Comparison of ENCODE assay signal across 8 cellular contexts in genomic region chr12:53053223-53054111, GRCh38. TPM values are rescaled to one million over a fixed set of nuclear protein-coding genes. Genes with fewer than 3 reads are reported as not detected.
DNase-seq lines count a peak whose midpoint lies in the region; ATAC-seq, FAIRE-seq and TF ChIP-seq lines count a peak whose summit lies in the region.

No MANE protein-coding gene starts in this region.

- H3K79me2 ChIP-seq in SU-DHL-6 (ENCODE audit: insufficient read depth, low read length) (no peaks in the 10 kb centered on the region), astrocyte (ENCODE audit: insufficient read depth, low read length) (peaks cover 29% of the 10 kb centered on the region)

- H2AFZ ChIP-seq in SU-DHL-6 (ENCODE audit: low read depth, low read length, severe bottlenecking): peak overlapping the region; percentile 82
- peak overlapping the region; percentile 79 for H2AFZ ChIP-seq in astrocyte (ENCODE audit: low read depth, low read length)

- H3K27ac ChIP-seq in SU-DHL-6 (ENCODE audit: low read depth, low read length): peak overlapping the region; percentile 12; the same call in 1 of the 2 replicates
- no peak overlapping the region for H3K27ac ChIP-seq in astrocyte (ENCODE audit: low read depth, low read length)

- no peaks in the 10 kb centered on the region for H3K36me3 ChIP-seq in SU-DHL-6 (ENCODE audit: low read length)
- H3K36me3 ChIP-seq in astrocyte (ENCODE audit: insufficient read depth, low read length): peaks cover 4% of the 10 kb centered on the region

- peak; percentile 78 for TF ChIP-seq CTCF in SU-DHL-6 (IDR thresholded peaks at IDR 0.05; ENCODE audit: insufficient read depth, low read length, poor library complexity, severe bottlenecking)
- TF ChIP-seq CTCF in astrocyte (IDR thresholded peaks at IDR 0.05; ENCODE audit: insufficient read depth, low read depth, low read length): peak; percentile 58
- no peak for TF ChIP-seq CTCF in omental fat pad (IDR thresholded peaks at IDR 0.05)

- peaks cover 14% of the 10 kb centered on the region for H3K36me3 Mint-ChIP-seq in astrocyte (ENCODE audit: low read depth, unreplicated experiment)

- peak overlapping the region; percentile 85 for H3K4me3 Mint-ChIP-seq in astrocyte (ENCODE audit: unreplicated experiment)

- H3K27me3 ChIP-seq in SU-DHL-6 (ENCODE audit: low read length): no peaks in the 10 kb centered on the region
- H3K27me3 ChIP-seq in astrocyte (ENCODE audit: insufficient read depth, low read length): no peaks in the 10 kb centered on the region

- H3K4me3 ChIP-seq in SU-DHL-6 (ENCODE audit: insufficient read depth, low read length, poor library complexity, severe bottlenecking) (peak overlapping the region; percentile 93), astrocyte (ENCODE audit: insufficient read depth, low read depth, low read length) (peak overlapping the region; percentile 60)

- H3K4me1 Mint-ChIP-seq in astrocyte (ENCODE audit: low read depth, unreplicated experiment): peaks cover 45% of the 10 kb centered on the region

- ATAC-seq in omental fat pad (ENCODE audit: low FRiP score) (no peak), HG03280 (IDR thresholded peaks at IDR 0.05; ENCODE audit: unreplicated experiment) (no peak)

- H3K27ac Mint-ChIP-seq in astrocyte (ENCODE audit: unreplicated experiment): peak overlapping the region; percentile 62

- peaks cover 1% of the 10 kb centered on the region for H3K27me3 Mint-ChIP-seq in astrocyte (ENCODE audit: low read depth, unreplicated experiment)

- H3K9me2 ChIP-seq in SU-DHL-6 (replicated peaks; ENCODE audit: insufficient read depth, low read length): no peaks in the 10 kb centered on the region

- no peaks in the 10 kb centered on the region for H4K20me1 ChIP-seq in SU-DHL-6 (ENCODE audit: low read depth, low read length)
- peaks cover 11% of the 10 kb centered on the region for H4K20me1 ChIP-seq in astrocyte (ENCODE audit: insufficient read depth, low read length)

- H3K9me3 Mint-ChIP-seq in astrocyte (ENCODE audit: unreplicated experiment): peaks cover 2% of the 10 kb centered on the region

- H3F3A ChIP-seq in SU-DHL-6 (ENCODE audit: insufficient read depth): peaks cover 6% of the 10 kb centered on the region

- H3K4me2 ChIP-seq in SU-DHL-6 (ENCODE audit: low read depth, low read length, poor library complexity, severe bottlenecking): peak overlapping the region; percentile 60
- H3K4me2 ChIP-seq in astrocyte (ENCODE audit: low read length): peak overlapping the region; percentile 94

- H3K9me3 ChIP-seq in SU-DHL-6 (ENCODE audit: insufficient read depth, low read length) (no peaks in the 10 kb centered on the region), astrocyte (ENCODE audit: insufficient read depth, low read depth, low read length) (no peaks in the 10 kb centered on the region)

- H3K4me1 ChIP-seq in astrocyte (ENCODE audit: insufficient read depth, low read length): peaks cover 57% of the 10 kb centered on the region

- no peak for FAIRE-seq in astrocyte (lab: Jason Lieb, UNC)

- DNase-seq in CD1c-positive myeloid dendritic cell (ENCODE audit: extremely low spot score): peak; percentile 43
- DNase-seq in HPDE6-E6E7 (ENCODE audit: extremely low spot score): peak; percentile 59
- no peak for DNase-seq in astrocyte (ENCODE audit: low read depth)
- peak; percentile 48 to 63 for DNase-seq in hippocampal formation (lab: John Stamatoyannopoulos, UW)
- peak; percentile 45 for DNase-seq in retina
- DNase-seq in omental fat pad (ENCODE audit: low spot score): no peak

- peak overlapping the region; percentile 58 for H3K9ac ChIP-seq in SU-DHL-6 (ENCODE audit: low read length)
- peak overlapping the region; percentile 43 for H3K9ac ChIP-seq in astrocyte (ENCODE audit: low read length)

RNA-seq across cellular contexts. Expression of gene TNS2, which starts 3.6 kb away (rescaled TPM):
- total RNA-seq in astrocyte: 15.4 and 21.1 TPM in 2 replicates
- total RNA-seq in omental fat pad: 100 to 1,000 TPM in 3 of 4 donors, 10 to 100 TPM in 1; 97.7 to 444 (median 154) TPM

RNA-seq across cellular contexts. Expression of gene SPRYD3, which starts 25.7 kb away (rescaled TPM):
- 21.8 and 22.8 TPM in 2 replicates for total RNA-seq in astrocyte
- 10 to 100 TPM; 31.5 to 42.3 (median 36.3) TPM for total RNA-seq in omental fat pad

RNA-seq across cellular contexts. Expression of gene IGFBP6, which starts 44.0 kb away (rescaled TPM):
- 20.8 and 26.3 TPM in 2 replicates for total RNA-seq in astrocyte
- 100 to 1,000 TPM; 246 to 902 (median 719) TPM for total RNA-seq in omental fat pad

RNA-seq across cellular contexts. Expression of gene EIF4B, which starts 47.2 kb away (rescaled TPM):
- total RNA-seq in astrocyte (231 and 242 TPM in 2 replicates), omental fat pad (100 to 1,000 TPM; 449 to 633 (median 553) TPM)

RNA-seq across cellular contexts. Expression of gene SOAT2, which starts 49.8 kb away (rescaled TPM):
- total RNA-seq in astrocyte: not detected in 2 replicates
- not detected for total RNA-seq in omental fat pad

Comparison
In these comparisons a context has a peak if more than half of its experiments do, and no peak if none do; other contexts are left out.
1. DNase-seq: peak in CD1c-positive myeloid dendritic cell (single experiment), HPDE6-E6E7 (single experiment), hippocampal formation (2 of 2) and retina (single experiment); none in astrocyte (single experiment) and omental fat pad (single experiment).
2. CTCF ChIP-seq: peak in SU-DHL-6 (single experiment) and astrocyte (single experiment); none in omental fat pad (0 of 3).